ENCODE assay signal across 20 cellular contexts in genomic region chr11:107998761-107999160, GRCh38.
"Had no signal": no experiment of that assay in that cellular context is flagged by ENCODE, and none has a peak within 500 bp of the region (broad histone marks: within the 10 kb centered on the region; RNA-seq: fewer than 3 reads in every experiment).

No MANE protein-coding gene starts in this region.

- H3K4me3 ChIP-seq: esophagus squamous epithelium, gastroesophageal sphincter, heart left ventricle, hepatocyte, left lung, pancreas, right lobe of liver, thoracic aorta, tibial nerve, upper lobe of left lung had no signal

- DNase-seq: cerebellar nuclear complex; effector CD8-positive, alpha-beta T cell; erythroblast; esophagus squamous epithelium; heart left ventricle; left cardiac atrium; left lung; natural killer cell; occipital lobe; pancreas; right lobe of liver; small intestine; stimulated activated CD4-positive, alpha-beta T cell treated with anti-CD3 and anti-CD28 coated beads, Interleukin-15, amount 100 ng/mL, for 24 hours; stimulated activated CD4-positive, alpha-beta T cell treated with anti-CD3 and anti-CD28 coated beads, Interleukin-2, amount 100 ng/mL, for 48 hours; stimulated activated naive B cell treated with anti-CD40 and anti-IgM and Interleukin-4, amounts not matched to agents 10 μg/mL and 1 μg/mL and 100 μg/mL, for 72 hours; upper lobe of left lung had no signal
